9 cellular contexts compared by ENCODE assay signal in genomic region chr2:215917953-215918620, GRCh38.
A peak's percentile ranks its signal among the peaks of the same experiment; 100 is the strongest.
DNase-seq lines count a peak whose midpoint lies in the region; ATAC-seq and TF ChIP-seq lines count a peak whose summit lies in the region.
"Had no signal": no experiment of that assay in that cellular context is flagged by ENCODE, and none has a peak within 500 bp of the region (broad histone marks: within the 10 kb centered on the region; RNA-seq: fewer than 3 reads in every experiment).

No MANE protein-coding gene starts in this region.

- TF ChIP-seq EP300 in SK-N-SH (IDR thresholded peaks at IDR 0.05; ENCODE audit: borderline replicate concordance in 1 of 2, low read depth in 1 of 2, low read length in 1 of 2): no peak

- TF ChIP-seq CTCF in SK-N-SH (IDR thresholded peaks at IDR 0.05) (no peak), PC-3 (conservative IDR thresholded peaks at IDR 0.05; ENCODE audit: low read depth, low read length) (no peak), lung (IDR thresholded peaks at IDR 0.05; ENCODE audit: control extremely low read depth, extremely low read depth) (no peak), spleen (IDR thresholded peaks at IDR 0.05 in 8 of 11, conservative IDR thresholded peaks at IDR 0.05 in 3 of 11) (no peak)

- H3K4me3 ChIP-seq in SK-N-SH (ENCODE audit: low read depth in 2 of 2, low read length in 1 of 2) (no peak overlapping the region), PC-3 (ENCODE audit: low read length) (peak overlapping the region; percentile 5; the same call in 1 of the 2 replicates), lung (no peak overlapping the region), spleen (no peak overlapping the region)

- no peaks in the 10 kb centered on the region for H3K36me3 ChIP-seq in SK-N-SH (replicated peaks in 1 of 2; ENCODE audit: control insufficient read depth in 1 of 2, insufficient read depth in 2 of 2, low read length in 1 of 2)
- no peaks in the 10 kb centered on the region for H3K36me3 ChIP-seq in PC-3 (ENCODE audit: low read depth, low read length)
- no peaks in the 10 kb centered on the region for H3K36me3 ChIP-seq in lung (ENCODE audit: control insufficient read depth in 2 of 2, insufficient read depth in 2 of 2, low read length in 2 of 2)
- H3K36me3 ChIP-seq in spleen: no peaks in the 10 kb centered on the region

- peak overlapping the region; percentile 36 for H2AFZ ChIP-seq in SK-N-SH (ENCODE audit: low read depth)
- peak overlapping the region; percentile 16 for H2AFZ ChIP-seq in PC-3 (ENCODE audit: low read length)

- H3K4me1 ChIP-seq in SK-N-SH (ENCODE audit: control insufficient read depth in 1 of 2, insufficient read depth in 2 of 2, low read depth in 1 of 2, low read length in 1 of 2) (peaks cover 9 to 31% of the 10 kb centered on the region in 2 experiments), PC-3 (ENCODE audit: insufficient read depth, low read length) (peaks cover 35% of the 10 kb centered on the region), lung (ENCODE audit: control insufficient read depth in 2 of 2, insufficient read depth in 2 of 2, low read length in 2 of 2) (peaks cover 0 to 4% of the 10 kb centered on the region in 2 donors), spleen (no peaks in the 10 kb centered on the region)

- CTCF ChIA-PET in SK-N-SH (lab: Yijun Ruan, JAX): interaction anchor here (1.6 kb wide), 1 partner anchor 13 kb away, joined by 5 read pairs; no protein-coding TSS in a partner anchor
- CTCF ChIA-PET in PC-3 (lab: Charles Lee): interaction anchor here (0.5 to 1.0 kb wide), 3 partner anchors 90 to 649 kb away, joined by 5 to 6 read pairs (median 6); no protein-coding TSS in a partner anchor

- TF ChIP-seq RAD21 in SK-N-SH (IDR thresholded peaks at IDR 0.05; ENCODE audit: low read length): no peak

- TF ChIP-seq POLR2A in spleen (IDR thresholded peaks at IDR 0.05): no peak

- H3K4me2 ChIP-seq in SK-N-SH (no peak overlapping the region), PC-3 (ENCODE audit: low read length) (peak overlapping the region; percentile 40)

- POLR2A ChIA-PET in SK-N-SH (lab: Yijun Ruan, JAX): no interaction called here
- POLR2A ChIA-PET in PC-3 (lab: Charles Lee; ENCODE audit: unreplicated experiment): interaction anchor here (0.6 kb wide), 1 partner anchor 32 kb away, joined by 3 read pairs; no protein-coding TSS in a partner anchor

- no peaks in the 10 kb centered on the region for H3K79me2 ChIP-seq in SK-N-SH (ENCODE audit: insufficient read depth)
- H3K79me2 ChIP-seq in PC-3 (ENCODE audit: low read length): no peaks in the 10 kb centered on the region

- no peaks in the 10 kb centered on the region for H3K27me3 ChIP-seq in SK-N-SH (ENCODE audit: insufficient read depth)
- H3K27me3 ChIP-seq in PC-3 (ENCODE audit: low read length): no peaks in the 10 kb centered on the region
- no peaks in the 10 kb centered on the region for H3K27me3 ChIP-seq in lung (ENCODE audit: control insufficient read depth, insufficient read depth)
- no peaks in the 10 kb centered on the region for H3K27me3 ChIP-seq in spleen (replicated peaks in 1 of 7)

- intact Hi-C loops in PC-3 (cut with micrococcal nuclease): loop anchor here (1.0 to 5.0 kb wide), 4 partner anchors 124 to 956 kb away; no protein-coding TSS in a partner anchor
- intact Hi-C loops in spleen (cut with DNase I; ENCODE audit: low total_unique reads): loop anchor here (5.0 kb wide), 1 partner anchor 466 kb away; no protein-coding TSS in a partner anchor

- WGBS in SK-N-SH (ENCODE audit: low lambda C conversion rate): 67% methylated on average over 3 of the region's 3 CpGs
- 53 to 60% methylated on average over 3 of the region's 3 CpGs for WGBS in lung, 2 donors
- WGBS in spleen, 5 donors: 44 to 73% (median 49%) methylated on average over 3 of the region's 3 CpGs

- no peak for DNase-seq in SK-N-SH
- peak; percentile 87 for DNase-seq in PC-3
- DNase-seq in lung (ENCODE audit: low spot score): no peak
- DNase-seq in caudate nucleus (lab: John Stamatoyannopoulos, UW): no peak
- no peak for DNase-seq in stimulated activated CD4-positive, alpha-beta T cell treated with anti-CD3 and anti-CD28 coated beads, Interleukin-4, amount 100 ng/mL, for 1 hour
- no peak for DNase-seq in spleen
- DNase-seq: CD4-positive, CD25-positive, alpha-beta regulatory T cell had no signal

- H4K20me1 ChIP-seq in SK-N-SH (ENCODE audit: insufficient read depth): no peaks in the 10 kb centered on the region
- H4K20me1 ChIP-seq in PC-3 (ENCODE audit: low read length): no peaks in the 10 kb centered on the region

- H3F3A ChIP-seq in SK-N-SH (replicated peaks; ENCODE audit: insufficient read depth) (peaks cover 14% of the 10 kb centered on the region), PC-3 (ENCODE audit: low read length, unreplicated experiment) (no peaks in the 10 kb centered on the region)

- ATAC-seq in SK-N-SH treated with all-trans-retinoic acid at 6 μM for 48 hours (no peak), HG02870 (IDR thresholded peaks at IDR 0.05; ENCODE audit: unreplicated experiment) (peak; percentile 77), PC-3 (peak; percentile 86), lung (ENCODE audit: insufficient read depth, low FRiP score) (no peak)

- H3K9me3 ChIP-seq in SK-N-SH (no peaks in the 10 kb centered on the region), PC-3 (ENCODE audit: low read length) (no peaks in the 10 kb centered on the region), lung (ENCODE audit: control insufficient read depth in 2 of 2, insufficient read depth in 1 of 2, low read length in 1 of 2) (no peaks in the 10 kb centered on the region), spleen (no peaks in the 10 kb centered on the region)

- H3K9me2 ChIP-seq in SK-N-SH: no peaks in the 10 kb centered on the region
- H3K9me2 ChIP-seq in PC-3 (replicated peaks; ENCODE audit: low read length): no peaks in the 10 kb centered on the region

- peak overlapping the region in 1 of 2 experiments; percentile 53; a peak in 2 of 4 replicates for H3K27ac ChIP-seq in SK-N-SH (ENCODE audit: low read depth in 2 of 2, low read length in 1 of 2)
- H3K27ac ChIP-seq in PC-3 (ENCODE audit: low read length): peak overlapping the region; percentile 71
- H3K27ac ChIP-seq in lung (ENCODE audit: low read depth in 1 of 2, low read length in 1 of 2): peak overlapping the region; percentile 21 to 53
- no peak overlapping the region for H3K27ac ChIP-seq in caudate nucleus (ENCODE audit: low read depth, low read length)
- H3K27ac ChIP-seq in spleen: no peak overlapping the region

- no TSS peak for BruUV-seq in PC-3 (replicated peaks; lab: Mats Ljungman, UMichigan)

- H3K9ac ChIP-seq in SK-N-SH: no peak overlapping the region
- no peak overlapping the region for H3K9ac ChIP-seq in PC-3 (ENCODE audit: low read length)

TF ChIP-seq in SK-N-SH, 30 proteins besides CTCF, POLR2A, EP300 and RAD21:
- no peak for TF ChIP-seq NRF1 (IDR thresholded peaks at IDR 0.05; ENCODE audit: low read depth, low read length)
- TF ChIP-seq SIN3A (IDR thresholded peaks at IDR 0.05; ENCODE audit: borderline replicate concordance, low read depth, low read length): no peak
- TF ChIP-seq CHD2 (IDR thresholded peaks at IDR 0.05; ENCODE audit: low read length, partially characterized antibody): no peak
- no peak for TF ChIP-seq JUND (IDR thresholded peaks at IDR 0.05)
- TF ChIP-seq RCOR1 (IDR thresholded peaks at IDR 0.05; ENCODE audit: low read length): no peak
- TF ChIP-seq TEAD4 (IDR thresholded peaks at IDR 0.05; ENCODE audit: borderline replicate concordance, insufficient read depth): no peak
- no peak for TF ChIP-seq TCF12 (IDR thresholded peaks at IDR 0.05)
- TF ChIP-seq ELF1 (IDR thresholded peaks at IDR 0.05): no peak
- TF ChIP-seq SMC3 (IDR thresholded peaks at IDR 0.05; ENCODE audit: low read depth, low read length): no peak
- no peak for TF ChIP-seq GATA2 (CRISPR knock-in tag; IDR thresholded peaks at IDR 0.05)
- TF ChIP-seq FOSL2 (IDR thresholded peaks at IDR 0.05; ENCODE audit: borderline replicate concordance, low read depth): no peak
- TF ChIP-seq TAF1 (IDR thresholded peaks at IDR 0.05; ENCODE audit: borderline replicate concordance, low read depth, low read length): no peak
- no peak for TF ChIP-seq MEF2A (IDR thresholded peaks at IDR 0.05; ENCODE audit: borderline replicate concordance, low read depth)
- TF ChIP-seq POLR2AphosphoS5 (IDR thresholded peaks at IDR 0.05; ENCODE audit: low read depth, low read length): no peak
- no peak for TF ChIP-seq FOXM1 (IDR thresholded peaks at IDR 0.05; ENCODE audit: low read depth)

TF ChIP-seq in SK-N-SH treated with all-trans-retinoic acid at 6 μM for 48 hours, 23 proteins besides CTCF, POLR2A, EP300 and RAD21 (continues in another document):
- TF ChIP-seq ZNF70 (CRISPR knock-in tag; IDR thresholded peaks at IDR 0.05) (no peak), ZFP3 (CRISPR knock-in tag; IDR thresholded peaks at IDR 0.05) (no peak), TSHZ2 (CRISPR knock-in tag; IDR thresholded peaks at IDR 0.05) (no peak), TCF4 (CRISPR knock-in tag; IDR thresholded peaks at IDR 0.05; ENCODE audit: borderline replicate concordance) (no peak), OSR1 (CRISPR knock-in tag; IDR thresholded peaks at IDR 0.05) (no peak), ZNF565 (CRISPR knock-in tag; conservative IDR thresholded peaks at IDR 0.05; ENCODE audit: low read depth) (no peak), PPARA (CRISPR knock-in tag; IDR thresholded peaks at IDR 0.05; ENCODE audit: borderline replicate concordance) (no peak), ZC3H10 (CRISPR knock-in tag; IDR thresholded peaks at IDR 0.05) (no peak), ZFP30 (CRISPR knock-in tag; IDR thresholded peaks at IDR 0.05) (no peak)

Comparison
In these comparisons a context has a peak if more than half of its experiments do, and no peak if none do; other contexts are left out.
1. H3K27ac ChIP-seq: peak in PC-3 (single experiment) and lung (2 of 2); none in caudate nucleus (single experiment) and spleen (0 of 8).
2. ATAC-seq: peak in HG02870 (single experiment) and PC-3 (single experiment); none in SK-N-SH treated with all-trans-retinoic acid at 6 μM for 48 hours (single experiment) and lung (single experiment).